ENCODE assay signal across 9 cellular contexts in genomic region chr6:8059129-8059528, GRCh38. TPM values are rescaled to one million over a fixed set of nuclear protein-coding genes. Genes with fewer than 3 reads are reported as not detected.
A peak's percentile ranks its signal among the peaks of the same experiment; 100 is the strongest.
DNase-seq lines count a peak whose midpoint lies in the region; ATAC-seq and TF ChIP-seq lines count a peak whose summit lies in the region.
"Had no signal": no experiment of that assay in that cellular context is flagged by ENCODE, and none has a peak within 500 bp of the region (broad histone marks: within the 10 kb centered on the region; RNA-seq: fewer than 3 reads in every experiment).

No MANE protein-coding gene starts in this region.

- no peak overlapping the region for H3K27ac Mint-ChIP-seq in glutamatergic neuron (ENCODE audit: unreplicated experiment)

- peaks cover 39% of the 10 kb centered on the region for H3K36me3 ChIP-seq in SU-DHL-6 (ENCODE audit: low read length)
- H3K36me3 ChIP-seq in MG63, result peaks cover 6% of the 10 kb centered on the region

- no peaks in the 10 kb centered on the region for H4K20me1 ChIP-seq in SU-DHL-6 (ENCODE audit: low read depth, low read length)

- no peak overlapping the region for H3K4me2 ChIP-seq in SU-DHL-6 (ENCODE audit: low read depth, low read length, poor library complexity, severe bottlenecking)

- no peaks in the 10 kb centered on the region for H3K27me3 ChIP-seq in SU-DHL-6 (ENCODE audit: low read length)
- H3K27me3 ChIP-seq in MG63, result no peaks in the 10 kb centered on the region

- H3K9me3 Mint-ChIP-seq in glutamatergic neuron (ENCODE audit: unreplicated experiment), result no peaks in the 10 kb centered on the region
- H3K9me3 Mint-ChIP-seq: central memory CD8-positive, alpha-beta T cell had no signal

- H3K79me2 ChIP-seq in SU-DHL-6 (ENCODE audit: insufficient read depth, low read length), result peaks cover 51% of the 10 kb centered on the region

- H3K27me3 Mint-ChIP-seq in glutamatergic neuron (ENCODE audit: unreplicated experiment), result no peaks in the 10 kb centered on the region
- H3K27me3 Mint-ChIP-seq: central memory CD8-positive, alpha-beta T cell had no signal

- DNase-seq in AG09319 (ENCODE audit: extremely low read depth, low read depth), result no peak
- no peak for DNase-seq in GM10266 (ENCODE audit: extremely low spot score)
- no peak for DNase-seq in glutamatergic neuron
- DNase-seq in lower leg skin (ENCODE audit: low spot score in 2 of 2), result no peak
- no peak for DNase-seq in MG63

- ATAC-seq in HG02852 (IDR thresholded peaks at IDR 0.05; ENCODE audit: unreplicated experiment) (no peak), HG03095 (IDR thresholded peaks at IDR 0.05; ENCODE audit: unreplicated experiment) (no peak)

- no peak overlapping the region for H2AFZ ChIP-seq in SU-DHL-6 (ENCODE audit: low read depth, low read length, severe bottlenecking)

- peaks cover 14% of the 10 kb centered on the region for H3F3A ChIP-seq in SU-DHL-6 (ENCODE audit: insufficient read depth)

- no peaks in the 10 kb centered on the region for H3K4me1 Mint-ChIP-seq in glutamatergic neuron (ENCODE audit: low read depth, unreplicated experiment)

- H3K9me2 ChIP-seq in SU-DHL-6 (replicated peaks; ENCODE audit: insufficient read depth, low read length), result no peaks in the 10 kb centered on the region

- intact Hi-C loops in lower leg skin (cut with DNase I; ENCODE audit: low total_unique reads), result no loop called here

- H3K9me3 ChIP-seq in SU-DHL-6 (ENCODE audit: insufficient read depth, low read length) (no peaks in the 10 kb centered on the region), MG63 (no peaks in the 10 kb centered on the region)

- no peaks in the 10 kb centered on the region for H3K36me3 Mint-ChIP-seq in glutamatergic neuron (ENCODE audit: unreplicated experiment)

- H3K4me3 ChIP-seq in SU-DHL-6 (ENCODE audit: insufficient read depth, low read length, poor library complexity, severe bottlenecking), result no peak overlapping the region
- H3K4me3 ChIP-seq in lower leg skin (ENCODE audit: low read depth, poor library complexity, severe bottlenecking), result no peak overlapping the region
- H3K4me3 ChIP-seq in MG63, result no peak overlapping the region

- TF ChIP-seq CTCF in AG09319 (IDR thresholded peaks at IDR 0.05; ENCODE audit: low read depth, low read length) (peak; percentile 22), GM10266 (IDR thresholded peaks at IDR 0.05; ENCODE audit: control insufficient read depth, insufficient read depth, low read depth, missing control alignments) (peak; percentile 13), SU-DHL-6 (IDR thresholded peaks at IDR 0.05; ENCODE audit: insufficient read depth, low read length, poor library complexity, severe bottlenecking) (peak; percentile 47), glutamatergic neuron (IDR thresholded peaks at IDR 0.05; ENCODE audit: partially characterized antibody, unreplicated experiment) (peak; percentile 13), lower leg skin (IDR thresholded peaks at IDR 0.05) (no peak)

- TF ChIP-seq POLR2A in lower leg skin (IDR thresholded peaks at IDR 0.05), result no peak

- no peak overlapping the region for H3K27ac ChIP-seq in SU-DHL-6 (ENCODE audit: low read depth, low read length)

- H3K9ac ChIP-seq in SU-DHL-6 (ENCODE audit: low read length), result no peak overlapping the region

- H3K4me3 Mint-ChIP-seq in glutamatergic neuron (ENCODE audit: unreplicated experiment), result no peak overlapping the region
- H3K4me3 Mint-ChIP-seq: central memory CD8-positive, alpha-beta T cell had no signal

RNA-seq across cellular contexts. Expression of gene BLOC1S5, which starts 5.1 kb away (rescaled TPM):
- total RNA-seq in glutamatergic neuron (ENCODE audit: unreplicated experiment) (8.3 TPM), lower leg skin (10 to 100 TPM in 3 of 4 donors, 1 to 10 TPM in 1; 7.5 to 11.6 (median 10.4) TPM)
- 6.2 and 11.1 TPM in 2 replicates for total RNA-seq in MG63 (2014; rRNA removed; shearing (Covaris generic); ENCODE audit: low replicate concordance)

RNA-seq across cellular contexts. Expression of gene EEF1E1, which starts 43.2 kb away (rescaled TPM):
- total RNA-seq in glutamatergic neuron (ENCODE audit: unreplicated experiment), result 20.6 TPM
- 10 to 100 TPM; 11.1 to 39.4 (median 17.9) TPM for total RNA-seq in lower leg skin
- 142 and 179 TPM in 2 replicates for total RNA-seq in MG63 (2014; rRNA removed; shearing (Covaris generic); ENCODE audit: low replicate concordance)

Comparison
In these comparisons a context has a peak if more than half of its experiments do, and no peak if none do; other contexts are left out.
1. CTCF ChIP-seq: peak in AG09319 (single experiment), GM10266 (single experiment), SU-DHL-6 (single experiment) and glutamatergic neuron (single experiment); none in lower leg skin (0 of 3).